Comparison of ENCODE assay signal across 6 cellular contexts in genomic region chr17:74870028-74870427, GRCh38. TPM values are rescaled to one million over a fixed set of nuclear protein-coding genes. Genes with fewer than 3 reads are reported as not detected.
"Had no signal": no experiment of that assay in that cellular context is flagged by ENCODE, and none has a peak within 500 bp of the region (broad histone marks: within the 10 kb centered on the region; RNA-seq: fewer than 3 reads in every experiment).

No MANE protein-coding gene starts in this region.

RNA-seq across cellular contexts. Expression of gene GRIN2C, which starts 10.3 kb away (rescaled TPM):
- total RNA-seq: GM23248, H7, IMR-90 had no signal
- polyA plus RNA-seq: GM23248 had no signal

RNA-seq across cellular contexts. Expression of gene FADS6, which starts 23.4 kb away (rescaled TPM):
- total RNA-seq: GM23248, H4, H7, HFFc6, HT1080, IMR-90 had no signal
- polyA plus RNA-seq: GM23248, IMR-90 had no signal

RNA-seq across cellular contexts. Expression of gene USH1G, which starts 53.0 kb away (rescaled TPM):
- total RNA-seq: GM23248, HFFc6, HT1080, IMR-90 had no signal
- polyA plus RNA-seq: GM23248, IMR-90 had no signal

RNA-seq across cellular contexts. Expression of gene OTOP2, which starts 54.0 kb away (rescaled TPM):
- total RNA-seq: GM23248, H4, H7, HFFc6, HT1080, IMR-90 had no signal
- polyA plus RNA-seq: GM23248, IMR-90 had no signal
